In the genomic region with DNA sequence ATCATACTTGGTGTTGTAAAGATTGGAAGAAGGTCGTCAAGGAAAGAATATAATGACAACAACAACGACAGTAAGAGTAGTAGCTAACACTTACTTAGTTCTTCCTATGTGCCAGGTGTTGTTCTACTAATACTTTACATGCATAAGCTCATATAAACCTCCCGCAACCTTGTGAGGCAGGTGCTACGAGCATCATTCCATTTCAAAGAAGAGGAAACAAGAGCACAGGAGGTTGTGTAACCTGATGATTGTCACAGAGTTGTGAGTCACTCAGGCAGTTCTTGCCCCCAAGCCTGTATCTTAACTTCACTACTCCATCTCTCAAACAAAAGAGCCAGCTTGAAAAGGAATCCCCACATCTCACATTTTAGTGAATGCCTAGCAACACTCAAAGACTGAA, we compare ENCODE assay signal across 14 cellular contexts.
"Had no signal": no experiment of that assay in that cellular context is flagged by ENCODE, and none has a peak within 500 bp of the region (broad histone marks: within the 10 kb centered on the region; RNA-seq: fewer than 3 reads in every experiment).

No MANE protein-coding gene starts in this region.

- DNase-seq: activated CD4-positive, alpha-beta T cell treated with anti-CD3 and anti-CD28 coated beads for 48 hours; activated naive CD4-positive, alpha-beta T cell treated with anti-CD3 and anti-CD28 coated beads for 36 hours; effector CD4-positive, alpha-beta T cell; left colon; mucosa of descending colon; natural killer cell; nucleus accumbens; stimulated activated CD4-positive, alpha-beta T cell treated with anti-CD3 and anti-CD28 coated beads, Interleukin-12 subunit alpha, Interleukin-12 subunit beta, amount 100 ng/mL, for 4 hours; stimulated activated naive CD4-positive, alpha-beta T cell treated with Interleukin-2 at 50 U/mL for 16 hours; upper lobe of right lung had no signal

- H3K4me3 Mint-ChIP-seq: activated naive CD4-positive, alpha-beta T cell treated with anti-CD3 and anti-CD28 coated beads for 36 hours; natural killer cell; T-helper 1 cell treated with Interleukin-12 subunit alpha and Interleukin-12 subunit beta and Interleukin-4 antibody, amounts not matched to agents 30 μg/mL and 1 μg/mL, for 36 hours had no signal

- H3K4me1 ChIP-seq: upper lobe of right lung had no signal

- H3K9me3 Mint-ChIP-seq: activated naive CD4-positive, alpha-beta T cell treated with anti-CD3 and anti-CD28 coated beads for 36 hours; T-helper 1 cell treated with Interleukin-12 subunit alpha and Interleukin-12 subunit beta and Interleukin-4 antibody, amounts not matched to agents 30 μg/mL and 1 μg/mL, for 36 hours had no signal

- H3K27ac Mint-ChIP-seq: activated naive CD4-positive, alpha-beta T cell treated with anti-CD3 and anti-CD28 coated beads for 36 hours; natural killer cell; progenitor cell of endocrine pancreas; T-helper 1 cell treated with Interleukin-12 subunit alpha and Interleukin-12 subunit beta and Interleukin-4 antibody, amounts not matched to agents 30 μg/mL and 1 μg/mL, for 36 hours had no signal

- H3K4me3 ChIP-seq: coronary artery, mucosa of descending colon, upper lobe of right lung had no signal

- ATAC-seq: mucosa of descending colon, natural killer cell, sciatic nerve, upper lobe of right lung had no signal

- H3K27me3 ChIP-seq: upper lobe of right lung had no signal

- H3K36me3 ChIP-seq: upper lobe of right lung had no signal

- H3K4me1 Mint-ChIP-seq: natural killer cell had no signal

- H3K27me3 Mint-ChIP-seq: progenitor cell of endocrine pancreas had no signal

- H3K9me3 ChIP-seq: mucosa of descending colon, upper lobe of right lung had no signal

- H3K36me3 Mint-ChIP-seq: natural killer cell had no signal

- H3K27ac ChIP-seq: coronary artery, upper lobe of right lung had no signal
